3 cellular contexts compared by ENCODE assay signal in the genomic region with DNA sequence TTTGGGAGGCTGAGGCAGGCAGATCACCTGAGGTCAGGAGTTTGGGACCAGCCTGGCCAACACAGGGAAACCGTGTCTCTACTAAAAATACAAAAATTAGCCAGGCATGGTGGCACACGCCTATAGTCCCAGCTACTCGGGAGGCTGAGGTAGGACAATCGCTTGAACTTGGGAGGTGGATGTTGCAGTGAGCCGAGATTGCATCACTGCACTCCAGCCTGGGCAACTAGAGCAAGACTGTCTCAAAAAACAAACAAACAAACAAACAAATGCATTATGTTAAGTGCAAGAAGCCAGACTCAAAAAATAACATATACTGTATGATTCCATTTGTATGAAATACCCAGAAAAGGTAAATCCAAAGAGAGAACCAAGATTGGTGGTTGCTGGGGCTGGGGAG. TPM values are rescaled to one million over a fixed set of nuclear protein-coding genes. Genes with fewer than 3 reads are reported as not detected.
"Had no signal": no experiment of that assay in that cellular context is flagged by ENCODE, and none has a peak within 500 bp of the region (broad histone marks: within the 10 kb centered on the region; RNA-seq: fewer than 3 reads in every experiment).

No MANE protein-coding gene starts in this region.

RNA-seq across cellular contexts. Expression of a gene that starts 8.9 kb away (rescaled TPM):
- total RNA-seq: HT-29, HT1080, IMR-90 had no signal
- polyA plus RNA-seq: IMR-90 had no signal
